Comparison of ENCODE assay signal across 37 cellular contexts in genomic region chr22:34370711-34371110, GRCh38.
"Had no signal": no experiment of that assay in that cellular context is flagged by ENCODE, and none has a peak within 500 bp of the region (broad histone marks: within the 10 kb centered on the region; RNA-seq: fewer than 3 reads in every experiment).

No MANE protein-coding gene starts in this region.

- H3K36me3 Mint-ChIP-seq: activated naive CD4-positive, alpha-beta T cell treated with anti-CD3 and anti-CD28 coated beads, Interleukin-2, amount 10 ng/mL, durations not matched to agents 7 days and 5 days; activated naive CD4-positive, alpha-beta T cell treated with anti-CD3 and anti-CD28 coated beads, Interleukin-2, amount 50 U/mL, for 24 hours; activated naive CD8-positive, alpha-beta T cell; activated naive CD8-positive, alpha-beta T cell treated with anti-CD3 and anti-CD28 coated beads for 36 hours; activated naive CD8-positive, alpha-beta T cell treated with anti-CD3 and anti-CD28 coated beads, Interleukin-2, amount 10 ng/mL, durations not matched to agents 7 days and 5 days; brain had no signal

- ATAC-seq: activated naive CD4-positive, alpha-beta T cell treated with anti-CD3 and anti-CD28 coated beads, Interleukin-2, amount 50 U/mL, for 72 hours; activated naive CD8-positive, alpha-beta T cell treated with anti-CD3 and anti-CD28 coated beads, Interleukin-2, amount 50 U/mL, for 24 hours; activated T-cell treated with anti-CD3 and anti-CD28 coated beads, Interleukin-2, amount 50 U/mL, for 4 hours; activated T-cell treated with anti-CD3 and anti-CD28 coated beads, Interleukin-2, amount 50 U/mL, for 72 hours; activated T-helper 17 cell treated with anti-CD3 and anti-CD28 coated beads, Interleukin-2, amount 50 U/mL, for 72 hours; body of pancreas had no signal

- H3K9me3 ChIP-seq: adrenal gland had no signal

- H3K4me3 Mint-ChIP-seq: activated naive CD4-positive, alpha-beta T cell treated with anti-CD3 and anti-CD28 coated beads for 36 hours; activated naive CD4-positive, alpha-beta T cell treated with anti-CD3 and anti-CD28 coated beads, Interleukin-2, amount 10 ng/mL, durations not matched to agents 7 days and 5 days; activated naive CD4-positive, alpha-beta T cell treated with anti-CD3 and anti-CD28 coated beads, Interleukin-2, amount 50 U/mL, for 24 hours; activated naive CD8-positive, alpha-beta T cell; activated naive CD8-positive, alpha-beta T cell treated with anti-CD3 and anti-CD28 coated beads for 36 hours; activated naive CD8-positive, alpha-beta T cell treated with anti-CD3 and anti-CD28 coated beads, Interleukin-2, amount 10 ng/mL, durations not matched to agents 7 days and 5 days; activated naive CD8-positive, alpha-beta T cell treated with anti-CD3 and anti-CD28 coated beads, Interleukin-2, amount 50 U/mL, for 24 hours; activated T-cell treated with anti-CD3 and anti-CD28 coated beads, Interleukin-2, amount 50 U/mL, for 24 hours; activated T-cell treated with anti-CD3 and anti-CD28 coated beads, Interleukin-2, amount 50 U/mL, for 4 hours; activated T-cell treated with anti-CD3 and anti-CD28 coated beads, Interleukin-2, amount 50 U/mL, for 72 hours; activated T-helper 1 cell treated with anti-CD3 and anti-CD28 coated beads, Interleukin-12 subunit alpha, Interleukin-12 subunit beta, Interleukin-2, Interleukin-4 antibody, amounts not matched to agents 30 ng/mL and 10 ng/mL and 1 ng/mL, durations not matched to agents 14 hours and 24 hours and 36 hours; activated T-helper 17 cell treated with anti-CD3 and anti-CD28 coated beads, Interleukin-2, amount 50 U/mL, for 72 hours; brain; central memory CD8-positive, alpha-beta T cell had no signal

- H3K27ac Mint-ChIP-seq: activated naive CD4-positive, alpha-beta T cell treated with anti-CD3 and anti-CD28 coated beads for 36 hours; activated naive CD4-positive, alpha-beta T cell treated with anti-CD3 and anti-CD28 coated beads, Interleukin-2, amount 10 ng/mL, durations not matched to agents 7 days and 5 days; activated naive CD4-positive, alpha-beta T cell treated with anti-CD3 and anti-CD28 coated beads, Interleukin-2, amount 50 U/mL, for 24 hours; activated naive CD4-positive, alpha-beta T cell treated with anti-CD3 and anti-CD28 coated beads, Interleukin-2, amount 50 U/mL, for 72 hours; activated naive CD8-positive, alpha-beta T cell; activated naive CD8-positive, alpha-beta T cell treated with anti-CD3 and anti-CD28 coated beads for 36 hours; activated naive CD8-positive, alpha-beta T cell treated with anti-CD3 and anti-CD28 coated beads, Interleukin-2, amount 10 ng/mL, durations not matched to agents 7 days and 5 days; activated naive CD8-positive, alpha-beta T cell treated with anti-CD3 and anti-CD28 coated beads, Interleukin-2, amount 50 U/mL, for 24 hours; activated T-cell treated with anti-CD3 and anti-CD28 coated beads, Interleukin-2, amount 50 U/mL, for 24 hours; activated T-cell treated with anti-CD3 and anti-CD28 coated beads, Interleukin-2, amount 50 U/mL, for 72 hours; activated T-helper 1 cell treated with anti-CD3 and anti-CD28 coated beads, Interleukin-12 subunit alpha, Interleukin-12 subunit beta, Interleukin-2, Interleukin-4 antibody, amounts not matched to agents 30 ng/mL and 10 ng/mL and 1 ng/mL, durations not matched to agents 14 hours and 24 hours and 36 hours; activated T-helper 17 cell treated with anti-CD3 and anti-CD28 coated beads, Interleukin-2, amount 50 U/mL, for 72 hours; activated T-helper 2 cell treated with anti-CD3 and anti-CD28 coated beads, Interferon-gamma antibody, Interleukin-2, Interleukin-4, amounts not matched to agents 10 μg/mL and 5 μg/mL and 100 μg/mL, durations not matched to agents 14 hours and 24 hours and 36 hours; brain had no signal

- H3K27me3 ChIP-seq: adrenal gland, ascending aorta, body of pancreas, brain microvascular endothelial cell, cardiac muscle cell had no signal

- H3K4me1 ChIP-seq: adrenal gland, ascending aorta, body of pancreas, breast epithelium had no signal

- H3K4me1 Mint-ChIP-seq: activated naive CD4-positive, alpha-beta T cell treated with anti-CD3 and anti-CD28 coated beads, Interleukin-2, amount 10 ng/mL, durations not matched to agents 7 days and 5 days; activated naive CD4-positive, alpha-beta T cell treated with anti-CD3 and anti-CD28 coated beads, Interleukin-2, amount 50 U/mL, for 24 hours; activated naive CD8-positive, alpha-beta T cell treated with anti-CD3 and anti-CD28 coated beads for 36 hours; activated naive CD8-positive, alpha-beta T cell treated with anti-CD3 and anti-CD28 coated beads, Interleukin-2, amount 10 ng/mL, durations not matched to agents 7 days and 5 days; activated naive CD8-positive, alpha-beta T cell treated with anti-CD3 and anti-CD28 coated beads, Interleukin-2, amount 50 U/mL, for 24 hours; activated T-helper 17 cell treated with anti-CD3 and anti-CD28 coated beads, Interleukin-2, amount 50 U/mL, for 72 hours; brain; central memory CD8-positive, alpha-beta T cell had no signal

- H3K27me3 Mint-ChIP-seq: activated naive CD4-positive, alpha-beta T cell treated with anti-CD3 and anti-CD28 coated beads, Interleukin-2, amount 10 ng/mL, durations not matched to agents 7 days and 5 days; activated naive CD8-positive, alpha-beta T cell treated with anti-CD3 and anti-CD28 coated beads, Interleukin-2, amount 50 U/mL, for 24 hours; activated T-cell treated with anti-CD3 and anti-CD28 coated beads, Interleukin-2, amount 50 U/mL, for 24 hours; brain; central memory CD8-positive, alpha-beta T cell had no signal

- H3K27ac ChIP-seq: adrenal gland, ascending aorta, body of pancreas, brain microvascular endothelial cell, breast epithelium, cardiac muscle cell had no signal

- DNase-seq: activated effector memory CD4-positive, alpha-beta T cell treated with anti-CD3 and anti-CD28 coated beads, Interleukin-2, amount 50 U/mL, for 16 hours; activated effector memory CD4-positive, alpha-beta T cell treated with Interleukin-2 at 50 U/mL for 16 hours; activated gamma-delta T cell; activated gamma-delta T cell treated with Interleukin-2 at 50 U/mL for 16 hours; activated naive CD4-positive, alpha-beta T cell; activated naive CD4-positive, alpha-beta T cell treated with anti-CD3 and anti-CD28 coated beads for 36 hours; activated naive CD4-positive, alpha-beta T cell treated with anti-CD3 and anti-CD28 coated beads, Interleukin-2, amount 10 ng/mL, durations not matched to agents 7 days and 5 days; activated naive CD4-positive, alpha-beta T cell treated with anti-CD3 and anti-CD28 coated beads, Interleukin-2, amount 50 U/mL, for 16 hours; activated naive CD4-positive, alpha-beta T cell treated with Interleukin-2 at 50 U/mL for 16 hours; activated naive CD8-positive, alpha-beta T cell treated with anti-CD3 and anti-CD28 coated beads for 36 hours; activated naive CD8-positive, alpha-beta T cell treated with anti-CD3 and anti-CD28 coated beads, Interleukin-2, amount 10 ng/mL, durations not matched to agents 7 days and 5 days; activated naive CD8-positive, alpha-beta T cell treated with anti-CD3 and anti-CD28 coated beads, Interleukin-2, amount 50 U/mL, for 24 hours; activated T-cell treated with anti-CD3 and anti-CD28 coated beads, Interleukin-2, amount 50 U/mL, for 24 hours; activated T-cell treated with anti-CD3 and anti-CD28 coated beads, Interleukin-2, amount 50 U/mL, for 4 hours; activated T-cell treated with anti-CD3 and anti-CD28 coated beads, Interleukin-2, amount 50 U/mL, for 48 hours; activated T-cell treated with anti-CD3 and anti-CD28 coated beads, Interleukin-2, amount 50 U/mL, for 72 hours; adrenal gland; amniotic stem cell; amygdala; anterior cingulate cortex; aorta; body of pancreas; brain microvascular endothelial cell; caudate nucleus; central memory CD4-positive, alpha-beta T cell; cerebellar nuclear complex had no signal

- H3K36me3 ChIP-seq: adrenal gland, ascending aorta, brain microvascular endothelial cell, breast epithelium, cardiac muscle cell had no signal

- H3K4me3 ChIP-seq: adrenal gland, ascending aorta, body of pancreas, breast epithelium, cardiac muscle cell had no signal
